24 cellular contexts compared by ENCODE assay signal in genomic region chr6:22383016-22383415, GRCh38.
DNase-seq lines count a peak whose midpoint lies in the region; ATAC-seq, FAIRE-seq and TF ChIP-seq lines count a peak whose summit lies in the region.
"Had no signal": no experiment of that assay in that cellular context is flagged by ENCODE, and none has a peak within 500 bp of the region (broad histone marks: within the 10 kb centered on the region; RNA-seq: fewer than 3 reads in every experiment).

No MANE protein-coding gene starts in this region.

- peaks cover 12% of the 10 kb centered on the region for H3K36me3 Mint-ChIP-seq in chondrocyte (ENCODE audit: low read depth)

- FAIRE-seq in A549 (lab: Jason Lieb, UNC) = no peak
- FAIRE-seq: GM12891, H54, K562 had no signal

- POLR2A ChIA-PET in A549 (lab: Yijun Ruan, JAX) = no interaction called here

- H3K27ac ChIP-seq in A549 = no peak overlapping the region
- no peak overlapping the region for H3K27ac ChIP-seq in RWPE2 (ENCODE audit: poor library complexity, severe bottlenecking)
- no peak overlapping the region for H3K27ac ChIP-seq in right atrium auricular region
- H3K27ac ChIP-seq: BLaER1, SK-N-MC had no signal

- TF ChIP-seq POLR2A in A549 (IDR thresholded peaks at IDR 0.05; ENCODE audit: low read length) = no peak

- H3K4me2 ChIP-seq in A549 = no peak overlapping the region
- H3K4me2 ChIP-seq: BLaER1 had no signal

- H3K36me3 ChIP-seq in RWPE2 (ENCODE audit: low read depth) = no peaks in the 10 kb centered on the region
- no peaks in the 10 kb centered on the region for H3K36me3 ChIP-seq in right atrium auricular region
- H3K36me3 ChIP-seq: BLaER1 had no signal

- TF ChIP-seq EP300 in A549 (IDR thresholded peaks at IDR 0.05) = no peak

- H3K4me3 ChIP-seq in A549 (no peak overlapping the region), RWPE2 (ENCODE audit: severe bottlenecking) (no peak overlapping the region), right atrium auricular region (no peak overlapping the region)
- H3K4me3 ChIP-seq: BLaER1, K562, SK-N-MC had no signal

- CTCF ChIA-PET in A549 (lab: Yijun Ruan, JAX) = interaction anchor here (0.7 kb wide), 1 partner anchor 924 kb away, joined by 3 read pairs; no protein-coding TSS in a partner anchor

- no peak for TF ChIP-seq RAD21 in A549 (conservative IDR thresholded peaks at IDR 0.05 in 1 of 2, IDR thresholded peaks at IDR 0.05 in 1 of 2)

- WGBS in A549 (ENCODE audit: missing lambda C conversion rate) = 71% methylated on average over 6 of the region's 6 CpGs

- no peaks in the 10 kb centered on the region for H3K27me3 Mint-ChIP-seq in chondrocyte (ENCODE audit: low read depth)
- H3K27me3 Mint-ChIP-seq: CD4-positive, alpha-beta T cell had no signal

- no peaks in the 10 kb centered on the region for H3K4me1 ChIP-seq in A549
- no peaks in the 10 kb centered on the region for H3K4me1 ChIP-seq in RWPE2 (ENCODE audit: insufficient read depth, poor library complexity, severe bottlenecking)
- H3K4me1 ChIP-seq in right atrium auricular region = no peaks in the 10 kb centered on the region

- TF ChIP-seq CTCF in A549 (IDR thresholded peaks at IDR 0.05) (no peak), RWPE2 (IDR thresholded peaks at IDR 0.05; ENCODE audit: poor library complexity, severe bottlenecking) (no peak), chondrocyte (IDR thresholded peaks at IDR 0.05) (no peak), right atrium auricular region (IDR thresholded peaks at IDR 0.05) (no peak)

- no peak overlapping the region for H3K4me3 Mint-ChIP-seq in chondrocyte (ENCODE audit: unreplicated experiment)
- H3K4me3 Mint-ChIP-seq: CD4-positive, alpha-beta T cell had no signal

- DNase-seq in A549 (ENCODE audit: low read depth in 1 of 2, low spot score in 1 of 2) (no peak), HT1080 (ENCODE audit: low read depth) (peak; percentile 40), RWPE2 (ENCODE audit: low spot score) (no peak), fibroblast of peridontal ligament (ENCODE audit: extremely low read depth) (peak; percentile 25), chondrocyte (ENCODE audit: low spot score) (no peak), right atrium auricular region (ENCODE audit: low spot score) (no peak), hepatic stellate cell (ENCODE audit: low spot score) (no peak), NCI-H1417 treated with DMSO at 0.1 percent for 48 hours (lab: John Stamatoyannopoulos, UW) (no peak)
- DNase-seq: CD4-positive, alpha-beta T cell; COR-L47; DMS 273 treated with DMSO at 0.1 percent for 48 hours; DMS79 treated with DMSO at 0.1 percent for 48 hours; NCI-H1092 treated with DMSO at 0.1 percent for 48 hours; NCI-H146; NCI-H2029 treated with DMSO at 0.1 percent for 48 hours; NCI-H2171; NCI-H524 treated with DMSO at 0.1 percent for 48 hours; RPMI8226; SHP77 treated with DMSO at 0.1 percent for 48 hours had no signal

- no peaks in the 10 kb centered on the region for H3K4me1 Mint-ChIP-seq in chondrocyte (ENCODE audit: low read depth)

- no peaks in the 10 kb centered on the region for H3K9me3 ChIP-seq in A549
- H3K9me3 ChIP-seq in RWPE2 (ENCODE audit: severe bottlenecking) = no peaks in the 10 kb centered on the region
- no peaks in the 10 kb centered on the region for H3K9me3 ChIP-seq in right atrium auricular region

- ATAC-seq in A549 (no peak), RWPE2 (ENCODE audit: low read depth) (peak; percentile 33; the same call in 1 of the 3 replicates)
- ATAC-seq: K562 had no signal

- no peak overlapping the region for H3K27ac Mint-ChIP-seq in chondrocyte (ENCODE audit: unreplicated experiment)
- H3K27ac Mint-ChIP-seq: CD4-positive, alpha-beta T cell had no signal

- peaks cover 25% of the 10 kb centered on the region for H3K9me3 Mint-ChIP-seq in chondrocyte (ENCODE audit: low read depth)
- H3K9me3 Mint-ChIP-seq: CD4-positive, alpha-beta T cell had no signal

- H3K27me3 ChIP-seq in RWPE2 (ENCODE audit: insufficient read depth, poor library complexity, severe bottlenecking) = no peaks in the 10 kb centered on the region
- no peaks in the 10 kb centered on the region for H3K27me3 ChIP-seq in right atrium auricular region
- H3K27me3 ChIP-seq: BLaER1 had no signal

TF ChIP-seq in A549, 52 proteins besides CTCF, POLR2A, EP300 and RAD21:
- TF ChIP-seq ESRRA (IDR thresholded peaks at IDR 0.05; ENCODE audit: borderline replicate concordance, low read length) = no peak
- TF ChIP-seq USF2 (IDR thresholded peaks at IDR 0.05) = peak; percentile 53; the same call in 1 of the 2 replicates
- no peak for TF ChIP-seq HOXB5 (CRISPR knock-in tag; IDR thresholded peaks at IDR 0.05)

Comparison
In these comparisons a context has a peak if more than half of its experiments do, and no peak if none do; other contexts are left out.
1. DNase-seq: peak in HT1080 (single experiment) and fibroblast of peridontal ligament (single experiment); none in A549 (0 of 2), RWPE2 (single experiment), chondrocyte (single experiment), right atrium auricular region (single experiment), hepatic stellate cell (single experiment) and NCI-H1417 treated with DMSO at 0.1 percent for 48 hours (single experiment).